In genomic region chr2:105977212-105977611, GRCh38 we compare ENCODE assay signal across 11 cellular contexts.
DNase-seq lines count a peak whose midpoint lies in the region; ATAC-seq, FAIRE-seq and TF ChIP-seq lines count a peak whose summit lies in the region.
"Had no signal": no experiment of that assay in that cellular context is flagged by ENCODE, and none has a peak within 500 bp of the region (broad histone marks: within the 10 kb centered on the region; RNA-seq: fewer than 3 reads in every experiment).

No MANE protein-coding gene starts in this region.

- peaks cover 31% of the 10 kb centered on the region for H3K36me3 Mint-ChIP-seq in WTC11

- POLR2A ChIA-PET in WTC11 (lab: Charles Lee), result no interaction called here

- H3K4me1 Mint-ChIP-seq in WTC11, result no peaks in the 10 kb centered on the region

- no peaks in the 10 kb centered on the region; the same call in 1 of the 2 replicates for H3K27me3 Mint-ChIP-seq in WTC11 (ENCODE audit: low read depth)

- TF ChIP-seq CTCF in WTC11 (IDR thresholded peaks at IDR 0.05), result no peak

- no peak for FAIRE-seq in H54 (lab: Jason Lieb, UNC)

- no peak overlapping the region for H3K27ac Mint-ChIP-seq in WTC11

- no peak for TF ChIP-seq POLR2A in H54 (IDR thresholded peaks at IDR 0.05; ENCODE audit: low read depth, low read length)

- peaks cover 45% of the 10 kb centered on the region for H3K9me3 Mint-ChIP-seq in WTC11

- CTCF ChIA-PET in WTC11 (lab: Charles Lee), result no interaction called here

- no peak overlapping the region for H3K4me3 Mint-ChIP-seq in WTC11

- ATAC-seq in HG02798 (IDR thresholded peaks at IDR 0.05; ENCODE audit: poor library complexity, unreplicated experiment) (no peak), HG02763 (IDR thresholded peaks at IDR 0.05; ENCODE audit: unreplicated experiment) (no peak), WTC11 (no peak)
- ATAC-seq: heart right ventricle had no signal

- peak; percentile 77 for DNase-seq in A172 (ENCODE audit: low spot score)
- peak; percentile 31 for DNase-seq in H54 (ENCODE audit: insufficient read length, low spot score)
- DNase-seq in activated naive CD4-positive, alpha-beta T cell treated with anti-CD3 and anti-CD28 coated beads, Interleukin-2, amount 50 U/mL, for 16 hours, result peak; percentile 47
- peak; percentile 89 for DNase-seq in kidney tubule cell (ENCODE audit: low spot score)
- DNase-seq in mesenteric fat pad (ENCODE audit: low spot score), result no peak
- no peak for DNase-seq in WTC11 (ENCODE audit: low spot score)
- DNase-seq: heart right ventricle, NCI-H526, T-helper 9 cell had no signal

TF ChIP-seq in WTC11, 78 proteins besides CTCF, POLR2A, EP300 and RAD21:
- TF ChIP-seq NR3C1 (CRISPR knock-in tag; conservative IDR thresholded peaks at IDR 0.05; ENCODE audit: low read depth), result no peak
- no peak for TF ChIP-seq MAX (CRISPR knock-in tag; IDR thresholded peaks at IDR 0.05)
- TF ChIP-seq ERG (CRISPR knock-in tag; IDR thresholded peaks at IDR 0.05), result no peak
- TF ChIP-seq, protein P1, sequence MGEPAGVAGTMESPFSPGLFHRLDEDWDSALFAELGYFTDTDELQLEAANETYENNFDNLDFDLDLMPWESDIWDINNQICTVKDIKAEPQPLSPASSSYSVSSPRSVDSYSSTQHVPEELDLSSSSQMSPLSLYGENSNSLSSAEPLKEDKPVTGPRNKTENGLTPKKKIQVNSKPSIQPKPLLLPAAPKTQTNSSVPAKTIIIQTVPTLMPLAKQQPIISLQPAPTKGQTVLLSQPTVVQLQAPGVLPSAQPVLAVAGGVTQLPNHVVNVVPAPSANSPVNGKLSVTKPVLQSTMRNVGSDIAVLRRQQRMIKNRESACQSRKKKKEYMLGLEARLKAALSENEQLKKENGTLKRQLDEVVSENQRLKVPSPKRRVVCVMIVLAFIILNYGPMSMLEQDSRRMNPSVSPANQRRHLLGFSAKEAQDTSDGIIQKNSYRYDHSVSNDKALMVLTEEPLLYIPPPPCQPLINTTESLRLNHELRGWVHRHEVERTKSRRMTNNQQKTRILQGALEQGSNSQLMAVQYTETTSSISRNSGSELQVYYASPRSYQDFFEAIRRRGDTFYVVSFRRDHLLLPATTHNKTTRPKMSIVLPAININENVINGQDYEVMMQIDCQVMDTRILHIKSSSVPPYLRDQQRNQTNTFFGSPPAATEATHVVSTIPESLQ (CRISPR knock-in tag; IDR thresholded peaks at IDR 0.05), result no peak
- no peak for TF ChIP-seq ZNF425 (CRISPR knock-in tag; conservative IDR thresholded peaks at IDR 0.05)

Comparison
In these comparisons a context has a peak if more than half of its experiments do, and no peak if none do; other contexts are left out.
1. DNase-seq: peak in A172 (single experiment), H54 (single experiment), activated naive CD4-positive, alpha-beta T cell treated with anti-CD3 and anti-CD28 coated beads, Interleukin-2, amount 50 U/mL, for 16 hours (single experiment) and kidney tubule cell (single experiment); none in mesenteric fat pad (single experiment) and WTC11 (single experiment).